Comparison of ENCODE assay signal across 8 cellular contexts in the genomic region with DNA sequence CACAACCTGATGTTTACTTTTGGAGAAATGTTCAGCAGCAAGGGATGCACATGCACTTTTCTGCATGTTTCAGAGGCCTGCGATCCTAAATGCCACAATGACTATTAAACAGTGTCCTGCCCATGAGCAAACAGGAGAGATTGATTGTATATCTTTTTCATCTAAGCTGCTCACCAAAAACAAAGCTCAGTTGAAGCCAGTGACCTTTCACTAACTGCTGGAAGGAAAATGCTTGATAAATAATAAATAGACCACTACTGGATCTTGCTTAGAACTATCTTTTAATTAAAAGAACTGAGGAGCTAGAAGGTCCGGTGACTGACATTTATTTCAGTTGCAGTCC. TPM values are rescaled to one million over a fixed set of nuclear protein-coding genes. Genes with fewer than 3 reads are reported as not detected.
DNase-seq lines count a peak whose midpoint lies in the region; ATAC-seq and TF ChIP-seq lines count a peak whose summit lies in the region.
"Had no signal": no experiment of that assay in that cellular context is flagged by ENCODE, and none has a peak within 500 bp of the region (broad histone marks: within the 10 kb centered on the region; RNA-seq: fewer than 3 reads in every experiment).

No MANE protein-coding gene starts in this region.

- H2AFZ ChIP-seq in hepatocyte: no peak overlapping the region

- no peak overlapping the region for H3K27ac Mint-ChIP-seq in HFFc6

- no peak overlapping the region for H3K4me3 Mint-ChIP-seq in HFFc6
- H3K4me3 Mint-ChIP-seq: activated naive CD4-positive, alpha-beta T cell treated with anti-CD3 and anti-CD28 coated beads, Interleukin-2, amount 10 ng/mL, durations not matched to agents 7 days and 5 days had no signal

- ATAC-seq in HG03354 (IDR thresholded peaks at IDR 0.05; ENCODE audit: poor library complexity, severe bottlenecking, unreplicated experiment): no peak

- POLR2A ChIA-PET in RWPE1 (lab: Yijun Ruan, JAX; ENCODE audit: low non-redundant PET): no interaction called here

- TF ChIP-seq CTCF in HFFc6 (IDR thresholded peaks at IDR 0.05): peak; percentile 59
- TF ChIP-seq CTCF in RWPE1 (conservative IDR thresholded peaks at IDR 0.05; ENCODE audit: low read depth): peak; percentile 64
- no peak for TF ChIP-seq CTCF in hepatocyte (IDR thresholded peaks at IDR 0.05; ENCODE audit: poor library complexity)

- H3K4me1 ChIP-seq in hepatocyte (ENCODE audit: insufficient read depth) (no peaks in the 10 kb centered on the region), stomach smooth muscle (ENCODE audit: control insufficient read depth, insufficient read depth, low read length) (peaks cover 24% of the 10 kb centered on the region)

- no peaks in the 10 kb centered on the region for H3K36me3 ChIP-seq in hepatocyte (replicated peaks; ENCODE audit: insufficient read depth, low read depth)
- peaks cover 5 to 8% of the 10 kb centered on the region in 2 donors for H3K36me3 ChIP-seq in stomach smooth muscle (ENCODE audit: control insufficient read depth in 2 of 2, insufficient read depth in 2 of 2, low read length in 2 of 2)

- H3K27ac ChIP-seq in RWPE1 (no peak overlapping the region), hepatocyte (no peak overlapping the region), stomach smooth muscle (ENCODE audit: low read length) (peak overlapping the region; percentile 96)

- H3K9me3 ChIP-seq in hepatocyte (ENCODE audit: low read depth): no peaks in the 10 kb centered on the region
- no peaks in the 10 kb centered on the region for H3K9me3 ChIP-seq in stomach smooth muscle (ENCODE audit: control insufficient read depth in 2 of 2, low read length in 2 of 2)

- H3K27me3 ChIP-seq in hepatocyte: no peaks in the 10 kb centered on the region
- H3K27me3 ChIP-seq in stomach smooth muscle (ENCODE audit: control insufficient read depth in 1 of 2, insufficient read depth in 2 of 2, low read length in 2 of 2): no peaks in the 10 kb centered on the region

- H4K20me1 ChIP-seq in hepatocyte (ENCODE audit: insufficient read depth, poor library complexity, severe bottlenecking): no peaks in the 10 kb centered on the region

- H3K79me2 ChIP-seq in hepatocyte: no peaks in the 10 kb centered on the region

- H3K27me3 Mint-ChIP-seq in HFFc6 (ENCODE audit: insufficient read depth): no peaks in the 10 kb centered on the region; the same call in 1 of the 2 replicates

- H3K4me1 Mint-ChIP-seq in HFFc6 (ENCODE audit: low read depth): peaks cover 8% of the 10 kb centered on the region; the same call in 1 of the 2 replicates

- DNase-seq in HFFc6: no peak
- DNase-seq in RWPE1 (ENCODE audit: low spot score): no peak
- DNase-seq in hepatocyte (ENCODE audit: low spot score): no peak
- no peak for DNase-seq in NCI-H2081 treated with DMSO at 0.1 percent for 48 hours (lab: John Stamatoyannopoulos, UW)
- no peak for DNase-seq in UCSD-AML1 (lab: John Stamatoyannopoulos, UW; ENCODE audit: unreplicated experiment)

- CTCF ChIA-PET in RWPE1 (lab: Yijun Ruan, JAX): interaction anchor here (0.6 to 2.0 kb wide), 13 partner anchors 8 to 712 kb away, joined by 3 to 9 read pairs (median 4); no protein-coding TSS in a partner anchor

- peaks cover 9% of the 10 kb centered on the region; the same call in 1 of the 2 replicates for H3K36me3 Mint-ChIP-seq in HFFc6 (ENCODE audit: low read depth)

- no peaks in the 10 kb centered on the region for H3K9me2 ChIP-seq in hepatocyte (replicated peaks; ENCODE audit: insufficient read depth)

- peak overlapping the region; percentile 85 for H3K4me2 ChIP-seq in hepatocyte

- WGBS in hepatocyte (ENCODE audit: low lambda C conversion rate, missing lambda C conversion rate): 46% methylated on average over 2 of the region's 2 CpGs

- no peak overlapping the region for H3K4me3 ChIP-seq in hepatocyte
- peak overlapping the region in 1 of 2 donors; percentile 84 for H3K4me3 ChIP-seq in stomach smooth muscle (ENCODE audit: low read length in 2 of 2)

- peak overlapping the region in 1 of 2 donors; percentile 85 for H3K9ac ChIP-seq in stomach smooth muscle (ENCODE audit: low read length in 2 of 2)

- no peaks in the 10 kb centered on the region for H3K9me3 Mint-ChIP-seq in HFFc6
- H3K9me3 Mint-ChIP-seq: activated naive CD4-positive, alpha-beta T cell treated with anti-CD3 and anti-CD28 coated beads, Interleukin-2, amount 10 ng/mL, durations not matched to agents 7 days and 5 days had no signal

RNA-seq across cellular contexts. Expression of a gene that starts 16.3 kb away (rescaled TPM):
- 10 to 100 TPM; 47.0 to 62.5 (median 56.4) TPM for total RNA-seq in HFFc6 (2021; fragmentation: NEBNext Ultra II Directional; extraction: Animal tissue kit (Norgen Biotek cat#: 25700))
- total RNA-seq in hepatocyte: 21.9 and 35.1 TPM in 2 replicates
- polyA plus RNA-seq in hepatocyte: 44.2 and 50.4 TPM in 2 replicates
